In genomic region chr13:49098771-49099512, GRCh38 we compare ENCODE assay signal across 8 cellular contexts.
DNase-seq lines count a peak whose midpoint lies in the region; ATAC-seq, FAIRE-seq and TF ChIP-seq lines count a peak whose summit lies in the region.

No MANE protein-coding gene starts in this region.

- no peaks in the 10 kb centered on the region for H3K79me2 ChIP-seq in endothelial cell of umbilical vein (ENCODE audit: control insufficient read depth, insufficient read depth, low read length)

- POLR2A ChIA-PET in endothelial cell of umbilical vein (lab: Charles Lee): no interaction called here
- POLR2A ChIA-PET in CD8-positive, alpha-beta memory T cell (lab: Charles Lee): no interaction called here

- TF ChIP-seq POLR2A in endothelial cell of umbilical vein (IDR thresholded peaks at IDR 0.05; ENCODE audit: low read depth, low read length): no peak

- no peak overlapping the region for H3K4me3 Mint-ChIP-seq in CD8-positive, alpha-beta memory T cell

- no peaks in the 10 kb centered on the region for H3K36me3 ChIP-seq in endothelial cell of umbilical vein (ENCODE audit: control insufficient read depth in 2 of 2, extremely low read depth in 1 of 2, insufficient read depth in 2 of 2, low read length in 2 of 2)
- no peaks in the 10 kb centered on the region for H3K36me3 ChIP-seq in CD8-positive, alpha-beta memory T cell (ENCODE audit: insufficient read depth, low read length)

- dilution Hi-C loops in endothelial cell of umbilical vein (cut with MboI; ENCODE audit: extremely low pct_ligation_motif_present, low sequenced_read_pairs): no loop called here

- CTCF ChIA-PET in endothelial cell of umbilical vein (lab: Charles Lee): interaction anchor here (0.8 to 6.6 kb wide), 19 partner anchors 11 to 508 kb away, joined by 3 to 123 read pairs (median 4); partner anchors contain the start of genes CDADC1 and MLNR
- CTCF ChIA-PET in CD8-positive, alpha-beta memory T cell (lab: Charles Lee): interaction anchor here (0.6 to 1.6 kb wide), 3 partner anchors 12 to 487 kb away, joined by 3 to 5 read pairs (median 3); no protein-coding TSS in a partner anchor

- H3K36me3 Mint-ChIP-seq in CD8-positive, alpha-beta memory T cell: peaks cover 0 to 6% (median 3%) of the 10 kb centered on the region in 3 donors

- peaks cover 24% of the 10 kb centered on the region for H3K4me1 ChIP-seq in endothelial cell of umbilical vein (ENCODE audit: control insufficient read depth, extremely low read depth, insufficient read depth, low read length)
- H3K4me1 ChIP-seq in CD8-positive, alpha-beta memory T cell (ENCODE audit: insufficient read depth, low read length): no peaks in the 10 kb centered on the region

- H3K27ac Mint-ChIP-seq in CD8-positive, alpha-beta memory T cell: peak overlapping the region in 3 of 8 donors; percentile 9 to 69 (median 19)

- no peaks in the 10 kb centered on the region for H3K9me3 Mint-ChIP-seq in CD8-positive, alpha-beta memory T cell

- H3K27ac ChIP-seq in endothelial cell of umbilical vein (ENCODE audit: insufficient read depth, low read depth, low read length): peak overlapping the region; percentile 70
- no peak overlapping the region for H3K27ac ChIP-seq in CD8-positive, alpha-beta memory T cell (ENCODE audit: low read depth, low read length)

- TF ChIP-seq CTCF in GM12872 (IDR thresholded peaks at IDR 0.05; ENCODE audit: insufficient read depth, low read depth, low read length) (peak; percentile 36; the same call in 1 of the 3 replicates), endothelial cell of umbilical vein (IDR thresholded peaks at IDR 0.05; ENCODE audit: extremely low read depth in 1 of 2, insufficient read depth in 1 of 2, low read depth in 1 of 2, low read length in 2 of 2) (peak in 1 of 2 donors; percentile 42), omental fat pad (IDR thresholded peaks at IDR 0.05) (no peak)

- H3K9ac ChIP-seq in endothelial cell of umbilical vein (replicated peaks; ENCODE audit: extremely low read depth, insufficient read depth, low read length): peak overlapping the region; percentile 40

- H3K4me2 ChIP-seq in endothelial cell of umbilical vein (ENCODE audit: insufficient read depth, low read length): peak overlapping the region; percentile 76

- no peak overlapping the region for H2AFZ ChIP-seq in endothelial cell of umbilical vein (ENCODE audit: low read depth, low read length)

- peak overlapping the region in 1 of 3 experiments; percentile 12 for H3K4me3 ChIP-seq in endothelial cell of umbilical vein (replicated peaks in 1 of 3; ENCODE audit: insufficient read depth in 1 of 3, low read depth in 1 of 3, low read length in 3 of 3)
- no peak overlapping the region for H3K4me3 ChIP-seq in CD8-positive, alpha-beta memory T cell (ENCODE audit: low read length)

- no peaks in the 10 kb centered on the region for H3K27me3 Mint-ChIP-seq in CD8-positive, alpha-beta memory T cell

- no TSS peak for BruUV-seq in endothelial cell of umbilical vein (replicated peaks; lab: Mats Ljungman, UMichigan)

- no peaks in the 10 kb centered on the region for H4K20me1 ChIP-seq in endothelial cell of umbilical vein (replicated peaks; ENCODE audit: control insufficient read depth, extremely low read depth, insufficient read depth, low read length)

- DNase-seq in MV-4-11 (lab: John Stamatoyannopoulos, UW) (peak; percentile 62), endothelial cell of umbilical vein (ENCODE audit: low read depth, low spot score) (peak; percentile 65), omental fat pad (ENCODE audit: low spot score) (no peak), mesenteric fat pad (ENCODE audit: low spot score) (no peak), GM03348 (ENCODE audit: low spot score) (no peak)
- DNase-seq in CD8-positive, alpha-beta memory T cell: no peak
- DNase-seq in activated naive CD4-positive, alpha-beta T cell treated with Interleukin-2 at 50 U/mL for 16 hours: no peak

- intact Hi-C loops in endothelial cell of umbilical vein (cut with micrococcal nuclease): loop anchor here (1.0 to 5.0 kb wide), 6 partner anchors 11 to 508 kb away; no protein-coding TSS in a partner anchor

- no peaks in the 10 kb centered on the region for H3K27me3 ChIP-seq in endothelial cell of umbilical vein (ENCODE audit: control insufficient read depth in 2 of 2, insufficient read depth in 2 of 2, low read length in 2 of 2)
- H3K27me3 ChIP-seq in CD8-positive, alpha-beta memory T cell (ENCODE audit: insufficient read depth, low read length, poor library complexity, severe bottlenecking): no peaks in the 10 kb centered on the region

- no peaks in the 10 kb centered on the region for H3K9me3 ChIP-seq in endothelial cell of umbilical vein (replicated peaks; ENCODE audit: control insufficient read depth, insufficient read depth, low read length)
- no peaks in the 10 kb centered on the region for H3K9me3 ChIP-seq in CD8-positive, alpha-beta memory T cell (ENCODE audit: low read length)

- ATAC-seq in omental fat pad (ENCODE audit: low FRiP score): peak; percentile 35

- peaks cover 4 to 15% (median 15%) of the 10 kb centered on the region in 3 donors for H3K4me1 Mint-ChIP-seq in CD8-positive, alpha-beta memory T cell

- no peaks in the 10 kb centered on the region for H3K9me1 ChIP-seq in endothelial cell of umbilical vein (replicated peaks; ENCODE audit: control insufficient read depth, extremely low read depth, insufficient read depth, low read length)

- no peak for FAIRE-seq in endothelial cell of umbilical vein (lab: Jason Lieb, UNC)

TF ChIP-seq in endothelial cell of umbilical vein, 7 proteins besides CTCF, POLR2A, EP300 and RAD21:
- TF ChIP-seq JUN (IDR thresholded peaks at IDR 0.05; ENCODE audit: borderline replicate concordance, insufficient read depth, insufficient read length, low read depth) (no peak), MAX (IDR thresholded peaks at IDR 0.05; ENCODE audit: insufficient read depth, insufficient read length) (no peak), FOS (IDR thresholded peaks at IDR 0.05; ENCODE audit: borderline replicate concordance, insufficient read depth, low read length) (no peak)

Comparison
In these comparisons a context has a peak if more than half of its experiments do, and no peak if none do; other contexts are left out.
1. DNase-seq: peak in MV-4-11 (single experiment) and endothelial cell of umbilical vein (single experiment); none in omental fat pad (single experiment), CD8-positive, alpha-beta memory T cell (0 of 5), mesenteric fat pad (single experiment), GM03348 (single experiment) and activated naive CD4-positive, alpha-beta T cell treated with Interleukin-2 at 50 U/mL for 16 hours (single experiment).